Comparison of ENCODE assay signal across 1 cellular context in the genomic region with DNA sequence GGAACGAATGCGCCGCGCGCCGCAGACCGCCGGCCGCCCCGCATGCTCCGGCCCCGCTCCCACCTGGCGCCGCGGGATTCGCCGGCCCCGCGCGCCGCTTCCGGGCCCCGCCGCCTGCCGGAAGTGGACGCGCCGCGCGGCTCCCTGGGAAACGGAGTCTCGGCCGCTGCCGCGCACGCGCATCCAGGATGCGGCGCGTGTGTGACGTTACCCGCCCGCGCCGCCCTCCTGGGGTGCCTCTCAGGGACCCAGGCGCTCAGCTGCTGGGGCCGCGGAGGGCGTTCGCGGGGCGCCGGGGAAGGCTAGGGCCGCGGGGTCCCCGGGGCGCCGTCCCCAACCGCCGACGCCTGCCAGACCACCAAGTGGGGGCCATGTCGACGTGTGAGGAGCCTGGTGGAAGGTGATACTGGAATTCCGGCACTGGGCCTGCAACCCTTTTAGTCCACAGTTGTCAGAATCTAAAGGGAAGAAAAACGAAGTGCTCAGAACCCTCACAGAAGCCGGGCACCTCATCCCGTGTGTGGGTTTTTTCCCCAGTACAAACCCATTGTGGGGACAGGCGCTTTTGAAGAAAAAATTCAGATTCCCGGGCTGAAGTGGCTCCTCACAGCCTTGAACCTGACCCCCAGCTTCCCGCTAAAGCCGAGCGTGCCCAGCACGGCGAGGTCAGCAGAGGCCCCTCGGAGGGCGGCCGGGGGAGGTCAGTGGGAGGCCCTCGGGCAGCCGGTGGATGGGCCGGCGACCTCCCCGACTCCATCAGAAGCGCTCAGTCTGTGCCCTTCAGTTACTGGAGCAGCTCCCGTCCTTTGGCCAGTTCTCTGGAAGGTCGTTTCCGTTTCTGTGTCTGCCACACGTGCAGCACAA.
TF ChIP-seq lines count a peak whose summit lies in the region.

A gene with protein sequence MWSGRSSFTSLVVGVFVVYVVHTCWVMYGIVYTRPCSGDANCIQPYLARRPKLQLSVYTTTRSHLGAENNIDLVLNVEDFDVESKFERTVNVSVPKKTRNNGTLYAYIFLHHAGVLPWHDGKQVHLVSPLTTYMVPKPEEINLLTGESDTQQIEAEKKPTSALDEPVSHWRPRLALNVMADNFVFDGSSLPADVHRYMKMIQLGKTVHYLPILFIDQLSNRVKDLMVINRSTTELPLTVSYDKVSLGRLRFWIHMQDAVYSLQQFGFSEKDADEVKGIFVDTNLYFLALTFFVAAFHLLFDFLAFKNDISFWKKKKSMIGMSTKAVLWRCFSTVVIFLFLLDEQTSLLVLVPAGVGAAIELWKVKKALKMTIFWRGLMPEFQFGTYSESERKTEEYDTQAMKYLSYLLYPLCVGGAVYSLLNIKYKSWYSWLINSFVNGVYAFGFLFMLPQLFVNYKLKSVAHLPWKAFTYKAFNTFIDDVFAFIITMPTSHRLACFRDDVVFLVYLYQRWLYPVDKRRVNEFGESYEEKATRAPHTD (minus strand): TSS at position 125 of the 864 bp plus-strand sequence. CDS start 258 bp downstream, outside the sequence.

TF ChIP-seq in HepG2, 621 proteins besides CTCF, POLR2A, EP300 and RAD21 (continued from another document and continues in another):
- TF ChIP-seq RFX5 (IDR thresholded peaks at IDR 0.05; ENCODE audit: low read depth, low read length) (0 out of 2 replicates have a peak, but pooled peaks have one; percentile 30), LCORL (IDR thresholded peaks at IDR 0.05) (no peak), LCORL (CRISPR knock-in tag; IDR thresholded peaks at IDR 0.05) (no peak), RFXANK (CRISPR knock-in tag; IDR thresholded peaks at IDR 0.05) (no peak), KMT2A (CRISPR knock-in tag; IDR thresholded peaks at IDR 0.05) (no peak), ZNF446 (CRISPR knock-in tag; IDR thresholded peaks at IDR 0.05) (no peak), MAZ (IDR thresholded peaks at IDR 0.05; ENCODE audit: borderline replicate concordance, low read depth, low read length) (peak; percentile 34; the same call in 1 of the 2 replicates), MAZ (CRISPR knock-in tag; IDR thresholded peaks at IDR 0.05; ENCODE audit: low read depth) (no peak), ZNF841 (CRISPR knock-in tag; IDR thresholded peaks at IDR 0.05; ENCODE audit: borderline replicate concordance) (no peak), ZEB1 (IDR thresholded peaks at IDR 0.05; ENCODE audit: insufficient replicate concordance, low read depth) (no peak), ZNF10 (CRISPR knock-in tag; IDR thresholded peaks at IDR 0.05; ENCODE audit: borderline replicate concordance, low read depth) (no peak), TARDBP (CRISPR knock-in tag; IDR thresholded peaks at IDR 0.05) (peak; percentile 51; the same call in 1 of the 2 replicates), SRSF9 (IDR thresholded peaks at IDR 0.05; ENCODE audit: borderline replicate concordance, insufficient read depth, low read depth, low read length, poor library complexity, severe bottlenecking) (no peak), SUZ12 (IDR thresholded peaks at IDR 0.05; ENCODE audit: low read depth, low read length) (peak; percentile 52; the same call in 1 of the 2 replicates), ZNF792 (CRISPR knock-in tag; IDR thresholded peaks at IDR 0.05) (0 out of 2 replicates have a peak, but pooled peaks have one; percentile 11), SMARCE1 (IDR thresholded peaks at IDR 0.05; ENCODE audit: borderline replicate concordance) (no peak), ATF7 (IDR thresholded peaks at IDR 0.05) (no peak), ATF7 (CRISPR knock-in tag; IDR thresholded peaks at IDR 0.05) (no peak), MXI1 (IDR thresholded peaks at IDR 0.05; ENCODE audit: borderline replicate concordance, low read depth, low read length) (peak; percentile 88; the same call in 1 of the 3 replicates), FOXA3 (CRISPR knock-in tag; IDR thresholded peaks at IDR 0.05) (no peak), JUNB (CRISPR knock-in tag; IDR thresholded peaks at IDR 0.05; ENCODE audit: borderline replicate concordance) (no peak), NRL (CRISPR knock-in tag; IDR thresholded peaks at IDR 0.05; ENCODE audit: borderline replicate concordance) (no peak), SMYD3 (CRISPR knock-in tag; IDR thresholded peaks at IDR 0.05) (no peak), REPIN1 (CRISPR knock-in tag; IDR thresholded peaks at IDR 0.05; ENCODE audit: borderline replicate concordance, low read depth) (peak; percentile 56; the same call in 1 of the 2 replicates), ZFX (CRISPR knock-in tag; IDR thresholded peaks at IDR 0.05; ENCODE audit: low read depth) (peak; percentile 90), ZNF670 (CRISPR knock-in tag; IDR thresholded peaks at IDR 0.05; ENCODE audit: borderline replicate concordance) (no peak), ZNF343 (CRISPR knock-in tag; IDR thresholded peaks at IDR 0.05) (no peak), ZNF737 (CRISPR knock-in tag; IDR thresholded peaks at IDR 0.05; ENCODE audit: borderline replicate concordance) (no peak), ZNF121 (CRISPR knock-in tag; IDR thresholded peaks at IDR 0.05) (no peak; the same call in 1 of the 2 replicates), SRSF4 (IDR thresholded peaks at IDR 0.05; ENCODE audit: low read depth, low read length, poor library complexity, severe bottlenecking) (no peak), ZNF136 (CRISPR knock-in tag; IDR thresholded peaks at IDR 0.05; ENCODE audit: low read depth) (no peak), ZNF496 (CRISPR knock-in tag; IDR thresholded peaks at IDR 0.05; ENCODE audit: insufficient replicate concordance) (no peak), ZNF703 (CRISPR knock-in tag; IDR thresholded peaks at IDR 0.05; ENCODE audit: borderline replicate concordance) (no peak), ZBTB1 (CRISPR knock-in tag; IDR thresholded peaks at IDR 0.05; ENCODE audit: borderline replicate concordance) (no peak), ZNF354B (CRISPR knock-in tag; IDR thresholded peaks at IDR 0.05) (no peak), CREB1 (IDR thresholded peaks at IDR 0.05) (peak; percentile 91), CREB1 (CRISPR knock-in tag; IDR thresholded peaks at IDR 0.05) (peak; percentile 89), ZZZ3 (CRISPR knock-in tag; IDR thresholded peaks at IDR 0.05; ENCODE audit: borderline replicate concordance) (no peak), SALL1 (CRISPR knock-in tag; IDR thresholded peaks at IDR 0.05) (peak; percentile 58)
- TF ChIP-seq, protein P1, sequence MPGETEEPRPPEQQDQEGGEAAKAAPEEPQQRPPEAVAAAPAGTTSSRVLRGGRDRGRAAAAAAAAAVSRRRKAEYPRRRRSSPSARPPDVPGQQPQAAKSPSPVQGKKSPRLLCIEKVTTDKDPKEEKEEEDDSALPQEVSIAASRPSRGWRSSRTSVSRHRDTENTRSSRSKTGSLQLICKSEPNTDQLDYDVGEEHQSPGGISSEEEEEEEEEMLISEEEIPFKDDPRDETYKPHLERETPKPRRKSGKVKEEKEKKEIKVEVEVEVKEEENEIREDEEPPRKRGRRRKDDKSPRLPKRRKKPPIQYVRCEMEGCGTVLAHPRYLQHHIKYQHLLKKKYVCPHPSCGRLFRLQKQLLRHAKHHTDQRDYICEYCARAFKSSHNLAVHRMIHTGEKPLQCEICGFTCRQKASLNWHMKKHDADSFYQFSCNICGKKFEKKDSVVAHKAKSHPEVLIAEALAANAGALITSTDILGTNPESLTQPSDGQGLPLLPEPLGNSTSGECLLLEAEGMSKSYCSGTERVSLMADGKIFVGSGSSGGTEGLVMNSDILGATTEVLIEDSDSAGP (CRISPR knock-in tag; IDR thresholded peaks at IDR 0.05; ENCODE audit: borderline replicate concordance): peak; percentile 28; the same call in 1 of the 2 replicates
- TF ChIP-seq, protein P2, sequence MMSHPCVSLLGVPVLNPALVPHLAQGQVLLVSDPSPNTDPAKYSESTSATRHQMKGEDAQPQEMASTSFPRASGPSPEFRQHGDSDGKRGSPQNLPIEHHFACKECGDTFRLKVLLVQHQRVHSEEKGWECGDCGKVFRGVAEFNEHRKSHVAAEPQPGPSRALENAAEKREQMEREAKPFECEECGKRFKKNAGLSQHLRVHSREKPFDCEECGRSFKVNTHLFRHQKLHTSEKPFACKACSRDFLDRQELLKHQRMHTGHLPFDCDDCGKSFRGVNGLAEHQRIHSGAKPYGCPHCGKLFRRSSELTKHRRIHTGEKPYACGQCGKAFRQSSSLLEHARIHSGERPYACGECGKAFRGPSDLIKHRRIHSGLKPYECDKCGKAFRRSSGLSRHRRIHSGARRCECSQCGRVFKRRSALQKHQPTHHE (CRISPR knock-in tag; IDR thresholded peaks at IDR 0.05; ENCODE audit: borderline replicate concordance): no peak
- TF ChIP-seq, protein P3, sequence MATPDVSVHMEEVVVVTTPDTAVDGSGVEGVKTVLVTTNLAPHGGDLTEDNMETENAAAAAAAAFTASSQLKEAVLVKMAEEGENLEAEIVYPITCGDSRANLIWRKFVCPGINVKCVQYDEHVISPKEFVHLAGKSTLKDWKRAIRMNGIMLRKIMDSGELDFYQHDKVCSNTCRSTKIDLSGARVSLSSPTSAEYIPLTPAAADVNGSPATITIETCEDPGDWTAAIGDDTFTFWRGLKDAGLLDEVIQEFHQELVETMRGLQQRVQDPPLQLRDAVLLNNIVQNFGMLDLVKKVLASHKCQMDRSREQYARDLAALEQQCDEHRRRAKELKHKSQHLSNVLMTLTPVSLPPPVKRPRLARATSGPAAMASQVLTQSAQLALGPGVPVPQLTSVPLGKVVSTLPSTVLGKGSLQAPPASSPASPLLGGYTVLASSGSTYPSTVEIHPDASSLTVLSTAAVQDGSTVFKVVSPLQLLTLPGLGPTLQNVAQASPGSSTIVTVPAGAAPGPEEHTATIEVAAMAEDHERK (CRISPR knock-in tag; IDR thresholded peaks at IDR 0.05; ENCODE audit: low read depth): no peak
- TF ChIP-seq, protein P4, sequence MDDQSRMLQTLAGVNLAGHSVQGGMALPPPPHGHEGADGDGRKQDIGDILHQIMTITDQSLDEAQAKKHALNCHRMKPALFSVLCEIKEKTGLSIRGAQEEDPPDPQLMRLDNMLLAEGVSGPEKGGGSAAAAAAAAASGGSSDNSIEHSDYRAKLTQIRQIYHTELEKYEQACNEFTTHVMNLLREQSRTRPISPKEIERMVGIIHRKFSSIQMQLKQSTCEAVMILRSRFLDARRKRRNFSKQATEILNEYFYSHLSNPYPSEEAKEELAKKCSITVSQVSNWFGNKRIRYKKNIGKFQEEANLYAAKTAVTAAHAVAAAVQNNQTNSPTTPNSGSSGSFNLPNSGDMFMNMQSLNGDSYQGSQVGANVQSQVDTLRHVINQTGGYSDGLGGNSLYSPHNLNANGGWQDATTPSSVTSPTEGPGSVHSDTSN (CRISPR knock-in tag; IDR thresholded peaks at IDR 0.05; ENCODE audit: borderline replicate concordance): no peak
- TF ChIP-seq, protein P5, sequence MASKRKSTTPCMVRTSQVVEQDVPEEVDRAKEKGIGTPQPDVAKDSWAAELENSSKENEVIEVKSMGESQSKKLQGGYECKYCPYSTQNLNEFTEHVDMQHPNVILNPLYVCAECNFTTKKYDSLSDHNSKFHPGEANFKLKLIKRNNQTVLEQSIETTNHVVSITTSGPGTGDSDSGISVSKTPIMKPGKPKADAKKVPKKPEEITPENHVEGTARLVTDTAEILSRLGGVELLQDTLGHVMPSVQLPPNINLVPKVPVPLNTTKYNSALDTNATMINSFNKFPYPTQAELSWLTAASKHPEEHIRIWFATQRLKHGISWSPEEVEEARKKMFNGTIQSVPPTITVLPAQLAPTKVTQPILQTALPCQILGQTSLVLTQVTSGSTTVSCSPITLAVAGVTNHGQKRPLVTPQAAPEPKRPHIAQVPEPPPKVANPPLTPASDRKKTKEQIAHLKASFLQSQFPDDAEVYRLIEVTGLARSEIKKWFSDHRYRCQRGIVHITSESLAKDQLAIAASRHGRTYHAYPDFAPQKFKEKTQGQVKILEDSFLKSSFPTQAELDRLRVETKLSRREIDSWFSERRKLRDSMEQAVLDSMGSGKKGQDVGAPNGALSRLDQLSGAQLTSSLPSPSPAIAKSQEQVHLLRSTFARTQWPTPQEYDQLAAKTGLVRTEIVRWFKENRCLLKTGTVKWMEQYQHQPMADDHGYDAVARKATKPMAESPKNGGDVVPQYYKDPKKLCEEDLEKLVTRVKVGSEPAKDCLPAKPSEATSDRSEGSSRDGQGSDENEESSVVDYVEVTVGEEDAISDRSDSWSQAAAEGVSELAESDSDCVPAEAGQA (IDR thresholded peaks at IDR 0.05; ENCODE audit: low read depth): no peak
- TF ChIP-seq, protein P5 (CRISPR knock-in tag; IDR thresholded peaks at IDR 0.05; ENCODE audit: borderline replicate concordance): no peak
- TF ChIP-seq, protein P6, sequence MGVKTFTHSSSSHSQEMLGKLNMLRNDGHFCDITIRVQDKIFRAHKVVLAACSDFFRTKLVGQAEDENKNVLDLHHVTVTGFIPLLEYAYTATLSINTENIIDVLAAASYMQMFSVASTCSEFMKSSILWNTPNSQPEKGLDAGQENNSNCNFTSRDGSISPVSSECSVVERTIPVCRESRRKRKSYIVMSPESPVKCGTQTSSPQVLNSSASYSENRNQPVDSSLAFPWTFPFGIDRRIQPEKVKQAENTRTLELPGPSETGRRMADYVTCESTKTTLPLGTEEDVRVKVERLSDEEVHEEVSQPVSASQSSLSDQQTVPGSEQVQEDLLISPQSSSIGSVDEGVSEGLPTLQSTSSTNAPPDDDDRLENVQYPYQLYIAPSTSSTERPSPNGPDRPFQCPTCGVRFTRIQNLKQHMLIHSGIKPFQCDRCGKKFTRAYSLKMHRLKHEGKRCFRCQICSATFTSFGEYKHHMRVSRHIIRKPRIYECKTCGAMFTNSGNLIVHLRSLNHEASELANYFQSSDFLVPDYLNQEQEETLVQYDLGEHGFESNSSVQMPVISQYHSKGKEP (CRISPR knock-in tag; IDR thresholded peaks at IDR 0.05): no peak
- TF ChIP-seq, protein P7, sequence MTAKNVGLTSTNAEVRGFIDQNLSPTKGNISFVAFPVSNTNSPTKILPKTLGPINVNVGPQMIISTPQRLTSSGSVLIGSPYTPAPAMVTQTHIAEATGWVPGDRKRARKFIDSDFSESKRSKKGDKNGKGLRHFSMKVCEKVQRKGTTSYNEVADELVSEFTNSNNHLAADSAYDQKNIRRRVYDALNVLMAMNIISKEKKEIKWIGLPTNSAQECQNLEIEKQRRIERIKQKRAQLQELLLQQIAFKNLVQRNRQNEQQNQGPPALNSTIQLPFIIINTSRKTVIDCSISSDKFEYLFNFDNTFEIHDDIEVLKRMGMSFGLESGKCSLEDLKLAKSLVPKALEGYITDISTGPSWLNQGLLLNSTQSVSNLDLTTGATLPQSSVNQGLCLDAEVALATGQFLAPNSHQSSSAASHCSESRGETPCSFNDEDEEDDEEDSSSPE (CRISPR knock-in tag; IDR thresholded peaks at IDR 0.05): no peak
